Comparison of ENCODE assay signal across 9 cellular contexts in genomic region chr5:94893404-94894145, GRCh38.
A peak's percentile ranks its signal among the peaks of the same experiment; 100 is the strongest.
DNase-seq lines count a peak whose midpoint lies in the region; ATAC-seq and TF ChIP-seq lines count a peak whose summit lies in the region.
"Had no signal": no experiment of that assay in that cellular context is flagged by ENCODE, and none has a peak within 500 bp of the region (broad histone marks: within the 10 kb centered on the region; RNA-seq: fewer than 3 reads in every experiment).

No MANE protein-coding gene starts in this region.

- peak; percentile 48 for TF ChIP-seq RAD21 in Ishikawa (IDR thresholded peaks at IDR 0.05; ENCODE audit: low read depth)

- DNase-seq in DMS53 treated with DMSO at 0.1 percent for 48 hours (lab: John Stamatoyannopoulos, UW; ENCODE audit: unreplicated experiment) (peak; percentile 2), astrocyte of the hippocampus (ENCODE audit: low read depth, low spot score) (peak; percentile 52), lung microvascular endothelial cell (ENCODE audit: low read depth in 2 of 2) (peak; percentile 7 to 8), cortex of kidney (lab: John Stamatoyannopoulos, UW) (no peak)
- DNase-seq in activated CD8-positive, alpha-beta memory T cell treated with anti-CD3 and anti-CD28 coated beads for 24 hours = no peak
- no peak for DNase-seq in activated T-cell treated with anti-CD3 and anti-CD28 coated beads, Interleukin-2, amount 50 U/mL, for 1 hour
- DNase-seq: T-helper 2 cell had no signal

- no peak for ATAC-seq in HG03432 (IDR thresholded peaks at IDR 0.05; ENCODE audit: unreplicated experiment)

- TF ChIP-seq EP300 in Ishikawa (IDR thresholded peaks at IDR 0.05; ENCODE audit: borderline replicate concordance) = no peak

TF ChIP-seq in Ishikawa, 13 proteins besides CTCF, POLR2A, EP300 and RAD21:
- TF ChIP-seq YY1 (IDR thresholded peaks at IDR 0.05; ENCODE audit: low read depth) (no peak), ZBTB7A (IDR thresholded peaks at IDR 0.05; ENCODE audit: low read depth) (no peak), TEAD4 (IDR thresholded peaks at IDR 0.05) (no peak), CREB1 (IDR thresholded peaks at IDR 0.05; ENCODE audit: low read depth) (no peak), EGR1 (IDR thresholded peaks at IDR 0.05) (no peak), FOXM1 (IDR thresholded peaks at IDR 0.05; ENCODE audit: borderline replicate concordance, low read depth) (no peak), CEBPB (IDR thresholded peaks at IDR 0.05) (no peak)
TF ChIP-seq in Ishikawa: peak in this region for 0.

Comparison
In these comparisons a context has a peak if more than half of its experiments do, and no peak if none do; other contexts are left out.
1. DNase-seq: peak in DMS53 treated with DMSO at 0.1 percent for 48 hours (single experiment), astrocyte of the hippocampus (single experiment) and lung microvascular endothelial cell (2 of 2); none in cortex of kidney (single experiment), activated CD8-positive, alpha-beta memory T cell treated with anti-CD3 and anti-CD28 coated beads for 24 hours (single experiment) and activated T-cell treated with anti-CD3 and anti-CD28 coated beads, Interleukin-2, amount 50 U/mL, for 1 hour (single experiment).